ENCODE assay signal across 12 cellular contexts in the genomic region with DNA sequence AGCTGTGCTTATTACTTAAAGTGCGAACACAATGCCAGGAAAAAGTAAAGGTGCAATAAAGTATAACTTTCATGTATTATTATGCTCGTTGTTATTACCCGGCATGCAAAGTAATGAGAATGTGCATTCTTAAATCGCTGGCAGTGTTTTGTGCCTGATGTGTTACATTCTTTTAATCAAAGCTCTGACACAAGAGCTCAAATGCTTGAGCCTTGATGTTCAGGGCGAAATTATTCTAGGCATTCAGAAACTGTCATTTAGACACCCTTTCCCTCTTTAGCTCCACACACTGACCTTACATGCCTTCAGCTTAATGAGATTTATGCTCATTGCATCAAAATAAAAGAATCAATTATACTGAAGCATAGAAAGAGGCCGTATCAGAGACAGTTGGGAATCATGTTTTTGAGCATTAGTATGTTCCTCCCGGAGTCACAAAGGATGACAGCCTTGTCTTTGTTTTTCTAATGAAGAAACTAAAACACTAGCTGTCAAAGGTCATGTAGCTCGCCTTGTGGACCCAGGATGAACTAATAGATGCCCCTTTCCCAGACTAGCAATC.
"Had no signal": no experiment of that assay in that cellular context is flagged by ENCODE, and none has a peak within 500 bp of the region (broad histone marks: within the 10 kb centered on the region; RNA-seq: fewer than 3 reads in every experiment).

No MANE protein-coding gene starts in this region.

- DNase-seq: activated CD4-positive, alpha-beta T cell treated with anti-CD3 and anti-CD28 coated beads for 1 hour; activated CD4-positive, alpha-beta T cell treated with anti-CD3 and anti-CD28 coated beads, Interleukin-2, amount 50 U/mL, for 4 hours; activated naive CD4-positive, alpha-beta T cell treated with Interleukin-2 at 50 U/mL for 16 hours; activated T-cell treated with anti-CD3 and anti-CD28 coated beads for 4 hours; aorta; colonic mucosa; effector CD4-positive, alpha-beta T cell; foreskin fibroblast; stimulated activated CD4-positive, alpha-beta T cell treated with anti-CD3 and anti-CD28 coated beads, Interleukin-1b, Interleukin-23, amount 100 ng/mL, for 48 hours; stimulated activated naive CD8-positive, alpha-beta T cell treated with anti-CD3 and anti-CD28 coated beads, Interleukin-15, amount 100 ng/mL, for 72 hours had no signal

- H3K4me3 ChIP-seq: colonic mucosa had no signal

- ATAC-seq: activated T-helper 17 cell treated with anti-CD3 and anti-CD28 coated beads, Interleukin-2, amount 50 U/mL, for 72 hours; sciatic nerve; stimulated activated naive CD8-positive, alpha-beta T cell treated with anti-CD3 and anti-CD28 coated beads, Interleukin-15, amount 100 ng/mL, for 72 hours had no signal

- H3K9me3 ChIP-seq: colonic mucosa had no signal

- H3K27ac ChIP-seq: colonic mucosa had no signal

- H3K4me1 ChIP-seq: colonic mucosa had no signal
